Comparison of ENCODE assay signal across 8 cellular contexts in genomic region chr19:57171551-57172081, GRCh38. TPM values are rescaled to one million over a fixed set of nuclear protein-coding genes. Genes with fewer than 3 reads are reported as not detected.
DNase-seq lines count a peak whose midpoint lies in the region; ATAC-seq and TF ChIP-seq lines count a peak whose summit lies in the region.

No MANE protein-coding gene starts in this region.

- no peak for TF ChIP-seq POLR2A in uterus (IDR thresholded peaks at IDR 0.05)

- peaks cover 2% of the 10 kb centered on the region; the same call in 1 of the 2 replicates for H3K9me3 ChIP-seq in AG04450 (ENCODE audit: control insufficient read depth, insufficient read depth, low read length)
- peaks cover 0 to 4% of the 10 kb centered on the region in 2 donors for H3K9me3 ChIP-seq in esophagus (ENCODE audit: control insufficient read depth in 2 of 2, insufficient read depth in 1 of 2, low read depth in 1 of 2, low read length in 1 of 2)
- H3K9me3 ChIP-seq in uterus = peaks cover 0 to 5% of the 10 kb centered on the region in 2 donors

- H3K27ac ChIP-seq in AG04450 (ENCODE audit: low read depth, low read length) (no peak overlapping the region), esophagus (ENCODE audit: low read depth in 2 of 2, low read length in 1 of 2) (peak overlapping the region in 1 of 2 donors; percentile 14), uterus (peak overlapping the region; percentile 70 to 72)

- peaks cover 24% of the 10 kb centered on the region for H3K9me3 Mint-ChIP-seq in activated CD8-positive, alpha-beta T cell treated with anti-CD3 and anti-CD28 coated beads for 36 hours
- H3K9me3 Mint-ChIP-seq in natural killer cell = peaks cover 2 to 5% of the 10 kb centered on the region in 2 donors

- H3K27me3 Mint-ChIP-seq in activated CD8-positive, alpha-beta T cell treated with anti-CD3 and anti-CD28 coated beads for 36 hours = no peaks in the 10 kb centered on the region
- peaks cover 0 to 5% of the 10 kb centered on the region in 2 donors for H3K27me3 Mint-ChIP-seq in natural killer cell (ENCODE audit: low read depth in 2 of 2)

- H3K36me3 ChIP-seq in esophagus (ENCODE audit: control insufficient read depth in 2 of 2, insufficient read depth in 2 of 2, low read length in 1 of 2) (no peaks in the 10 kb centered on the region), uterus (no peaks in the 10 kb centered on the region)

- 0 out of 2 replicates have a peak overlapping the region, but pooled peaks have one; percentile 25 for H3K4me3 ChIP-seq in AG04450 (ENCODE audit: low read depth, low read length)
- 0 out of 2 replicates have a peak overlapping the region, but pooled peaks have one; percentile 11 for H3K4me3 ChIP-seq in HFF-Myc (replicated peaks; ENCODE audit: low read depth, low read length)
- H3K4me3 ChIP-seq in esophagus (ENCODE audit: low read depth in 1 of 2, low read length in 2 of 2) = peak overlapping the region; percentile 25 to 32
- peak overlapping the region; percentile 28 to 40 for H3K4me3 ChIP-seq in uterus

- peak overlapping the region; percentile 72 for H3K27ac Mint-ChIP-seq in activated CD8-positive, alpha-beta T cell treated with anti-CD3 and anti-CD28 coated beads for 36 hours
- peak overlapping the region; percentile 49 to 77 for H3K27ac Mint-ChIP-seq in natural killer cell

- H3K27me3 ChIP-seq in AG04450 (ENCODE audit: control insufficient read depth, insufficient read depth, low read length) = no peaks in the 10 kb centered on the region
- no peaks in the 10 kb centered on the region for H3K27me3 ChIP-seq in esophagus (ENCODE audit: control insufficient read depth in 1 of 2, insufficient read depth in 2 of 2, low read length in 2 of 2)
- no peaks in the 10 kb centered on the region for H3K27me3 ChIP-seq in uterus

- POLR2A ChIA-PET in AG04450 (lab: Yijun Ruan, JAX) = no interaction called here
- POLR2A ChIA-PET in activated CD8-positive, alpha-beta T cell treated with anti-CD3 and anti-CD28 coated beads for 36 hours (lab: Charles Lee) = interaction anchor here (0.5 to 1.3 kb wide), 3 partner anchors 104 to 975 kb away, joined by 3 to 4 read pairs (median 3); no protein-coding TSS in a partner anchor

- intact Hi-C loops in activated CD8-positive, alpha-beta T cell treated with anti-CD3 and anti-CD28 coated beads for 36 hours (cut with micrococcal nuclease) = no loop called here
- intact Hi-C loops in natural killer cell (cut with micrococcal nuclease) (no loop called here), uterus (cut with DNase I; ENCODE audit: low total_unique reads) (no loop called here)

- peaks cover 33% of the 10 kb centered on the region for H3K36me3 Mint-ChIP-seq in activated CD8-positive, alpha-beta T cell treated with anti-CD3 and anti-CD28 coated beads for 36 hours (ENCODE audit: low read depth)
- H3K36me3 Mint-ChIP-seq in natural killer cell = no peaks in the 10 kb centered on the region

- TF ChIP-seq CTCF in AG04450 (IDR thresholded peaks at IDR 0.05; ENCODE audit: low read depth, low read length) (no peak), HFF-Myc (IDR thresholded peaks at IDR 0.05; ENCODE audit: low read depth, low read length, missing control alignments) (no peak), natural killer cell (IDR thresholded peaks at IDR 0.05) (no peak), uterus (IDR thresholded peaks at IDR 0.05) (no peak)
- TF ChIP-seq CTCF in activated CD8-positive, alpha-beta T cell treated with anti-CD3 and anti-CD28 coated beads for 36 hours (IDR thresholded peaks at IDR 0.05) = no peak

- H3K4me1 ChIP-seq in esophagus (ENCODE audit: control insufficient read depth in 2 of 2, insufficient read depth in 2 of 2, low read length in 1 of 2) (no peaks in the 10 kb centered on the region), uterus (no peaks in the 10 kb centered on the region)

- CTCF ChIA-PET in AG04450 (lab: Charles Lee) = no interaction called here
- CTCF ChIA-PET in activated CD8-positive, alpha-beta T cell treated with anti-CD3 and anti-CD28 coated beads for 36 hours (lab: Charles Lee) = no interaction called here

- ATAC-seq in activated CD8-positive, alpha-beta T cell treated with anti-CD3 and anti-CD28 coated beads for 36 hours = peak; percentile 74
- ATAC-seq in natural killer cell (peak in 2 of 3 donors; percentile 61 to 65), HG03039 (IDR thresholded peaks at IDR 0.05; ENCODE audit: unreplicated experiment) (no peak)

- WGBS in esophagus, 2 donors = 4% methylated on average over 19 to 42 of the region's 42 CpGs

- H3K4me1 Mint-ChIP-seq in activated CD8-positive, alpha-beta T cell treated with anti-CD3 and anti-CD28 coated beads for 36 hours (ENCODE audit: low read depth) = peaks cover 13% of the 10 kb centered on the region
- H3K4me1 Mint-ChIP-seq in natural killer cell = peaks cover 7 to 12% of the 10 kb centered on the region in 2 donors

- H3K4me3 Mint-ChIP-seq in activated CD8-positive, alpha-beta T cell treated with anti-CD3 and anti-CD28 coated beads for 36 hours = peak overlapping the region; percentile 68
- peak overlapping the region; percentile 83 for H3K4me3 Mint-ChIP-seq in natural killer cell

- DNase-seq in AG04450 (ENCODE audit: low read depth, low spot score) (no peak), HFF-Myc (ENCODE audit: extremely low read depth, low read depth) (no peak), natural killer cell (peak; percentile 40), uterus (peak; percentile 19 to 53), Kasumi-1 (lab: John Stamatoyannopoulos, UW) (no peak)
- peak; percentile 48 for DNase-seq in activated CD8-positive, alpha-beta T cell treated with anti-CD3 and anti-CD28 coated beads for 36 hours

RNA-seq across cellular contexts. Expression of gene DUXA, which starts 4.3 kb away (rescaled TPM):
- not detected in 2 replicates for polyA plus RNA-seq in AG04450 (2011; rRNA removed)
- not detected in 2 replicates for polyA minus RNA-seq in AG04450 (2011; rRNA and poly(A)+ RNA removed)
- total RNA-seq in activated CD8-positive, alpha-beta T cell treated with anti-CD3 and anti-CD28 coated beads for 36 hours = not detected
- polyA plus RNA-seq in esophagus = not detected
- total RNA-seq in natural killer cell = not detected
- total RNA-seq in uterus = not detected

RNA-seq across cellular contexts. Expression of gene ZNF264, which starts 19.7 kb away (rescaled TPM):
- 7.1 and 7.8 TPM in 2 replicates for polyA plus RNA-seq in AG04450 (2011; rRNA removed)
- 49.4 and 55.8 TPM in 2 replicates for polyA minus RNA-seq in AG04450 (2011; rRNA and poly(A)+ RNA removed)
- total RNA-seq in activated CD8-positive, alpha-beta T cell treated with anti-CD3 and anti-CD28 coated beads for 36 hours = 10 to 100 TPM; 20.7 to 22.4 TPM
- polyA plus RNA-seq in esophagus = 1 to 10 TPM; 4.5 to 5.6 TPM
- 10 to 100 TPM; 50.4 to 62.1 (median 54.2) TPM for total RNA-seq in natural killer cell
- total RNA-seq in uterus = 100 to 1,000 TPM in 1 of 4 donors, 10 to 100 TPM in 3; 16.8 to 109 (median 44.0) TPM

RNA-seq across cellular contexts. Expression of gene ZIM3, which starts 26.6 kb away (rescaled TPM):
- polyA plus RNA-seq in AG04450 (2011; rRNA removed) (not detected in 2 replicates), esophagus (not detected)
- polyA minus RNA-seq in AG04450 (2011; rRNA and poly(A)+ RNA removed) = not detected in 2 replicates
- not detected for total RNA-seq in activated CD8-positive, alpha-beta T cell treated with anti-CD3 and anti-CD28 coated beads for 36 hours
- total RNA-seq in natural killer cell (not detected), uterus (not detected)

RNA-seq across cellular contexts. Expression of gene USP29, which starts 51.8 kb away (rescaled TPM):
- polyA plus RNA-seq in AG04450 (2011; rRNA removed) (not detected in 2 replicates), esophagus (not detected)
- polyA minus RNA-seq in AG04450 (2011; rRNA and poly(A)+ RNA removed) = not detected in 2 replicates
- not detected for total RNA-seq in activated CD8-positive, alpha-beta T cell treated with anti-CD3 and anti-CD28 coated beads for 36 hours
- total RNA-seq in natural killer cell (not detected), uterus (under 1 TPM in 1 of 4 donors, not detected in 3; 0.21 TPM)

RNA-seq across cellular contexts. Expression of gene AURKC, which starts 59.2 kb away (rescaled TPM):
- polyA plus RNA-seq in AG04450 (2011; rRNA removed) (0.17 and 0.19 TPM in 2 replicates), esophagus (under 1 TPM; 0.49 to 0.92 TPM)
- polyA minus RNA-seq in AG04450 (2011; rRNA and poly(A)+ RNA removed) = 0.60 TPM in 1 of 2 replicates, not detected in the other
- total RNA-seq in activated CD8-positive, alpha-beta T cell treated with anti-CD3 and anti-CD28 coated beads for 36 hours = 1 to 10 TPM in 1 of 2 experiments, under 1 TPM in 1; 0.96 to 1.4 TPM
- total RNA-seq in natural killer cell (1 to 10 TPM; 2.3 to 3.5 (median 2.8) TPM), uterus (1 to 10 TPM in 1 of 4 donors, not detected in 3; 1.5 TPM)

Comparison
In these comparisons a context has a peak if more than half of its experiments do, and no peak if none do; other contexts are left out.
1. DNase-seq: peak in activated CD8-positive, alpha-beta T cell treated with anti-CD3 and anti-CD28 coated beads for 36 hours (single experiment), natural killer cell (single experiment) and uterus (2 of 2); none in AG04450 (single experiment), HFF-Myc (single experiment) and Kasumi-1 (0 of 2).
2. Peak in every context shown above with its lines, with median percentiles within 50 percentile points of each other: H3K4me3 ChIP-seq.